In the genomic region with DNA sequence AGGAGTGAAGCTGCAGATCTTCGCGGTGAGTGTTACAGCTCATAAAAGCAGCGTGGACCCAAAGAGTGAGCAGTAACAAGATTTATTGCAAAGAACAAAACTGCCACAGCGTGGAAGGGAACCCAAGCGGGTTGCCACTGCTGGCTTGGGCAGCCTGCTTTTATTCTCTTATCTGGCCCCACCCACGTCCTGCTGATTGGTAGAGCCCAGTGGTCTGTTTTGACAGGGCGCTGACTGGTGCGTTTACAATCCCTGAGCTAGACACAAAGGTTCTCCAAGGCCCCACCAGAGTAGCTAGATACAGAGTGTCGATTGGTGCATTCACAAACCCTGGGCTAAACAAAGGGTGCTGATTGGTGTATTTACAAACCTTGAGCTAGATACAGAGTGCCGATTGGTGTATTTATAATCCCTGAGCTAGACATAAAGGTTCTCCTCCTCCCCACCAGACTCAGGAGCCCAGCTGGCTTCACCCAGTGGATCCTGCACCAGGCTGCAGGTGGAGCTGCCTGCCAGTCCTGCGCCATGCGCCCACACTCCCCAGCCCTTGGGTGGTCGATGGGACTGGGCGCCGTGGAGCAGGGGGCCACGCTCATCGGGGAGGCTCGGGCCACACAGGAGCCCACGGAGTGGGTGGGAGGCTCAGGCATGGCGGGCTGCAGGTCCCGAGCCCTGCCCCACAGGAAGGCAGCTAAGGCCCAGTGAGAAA, we compare ENCODE assay signal across 1 cellular context.
TF ChIP-seq lines count a peak whose summit lies in the region.

No MANE protein-coding gene starts in this region.

TF ChIP-seq in K562, 482 proteins besides CTCF, POLR2A, EP300 and RAD21:
- TF ChIP-seq NFYB (IDR thresholded peaks at IDR 0.05; ENCODE audit: extremely low read depth, insufficient read length), result peak; percentile 59
- peak; percentile 27 for TF ChIP-seq ASH1L (IDR thresholded peaks at IDR 0.05; ENCODE audit: borderline replicate concordance, low read depth, partially characterized antibody)
- peak; percentile 34; the same call in 1 of the 2 replicates for TF ChIP-seq CC2D1A (IDR thresholded peaks at IDR 0.05)
- TF ChIP-seq SUPT5H (IDR thresholded peaks at IDR 0.05), result peak; percentile 60
- TF ChIP-seq, protein P1, sequence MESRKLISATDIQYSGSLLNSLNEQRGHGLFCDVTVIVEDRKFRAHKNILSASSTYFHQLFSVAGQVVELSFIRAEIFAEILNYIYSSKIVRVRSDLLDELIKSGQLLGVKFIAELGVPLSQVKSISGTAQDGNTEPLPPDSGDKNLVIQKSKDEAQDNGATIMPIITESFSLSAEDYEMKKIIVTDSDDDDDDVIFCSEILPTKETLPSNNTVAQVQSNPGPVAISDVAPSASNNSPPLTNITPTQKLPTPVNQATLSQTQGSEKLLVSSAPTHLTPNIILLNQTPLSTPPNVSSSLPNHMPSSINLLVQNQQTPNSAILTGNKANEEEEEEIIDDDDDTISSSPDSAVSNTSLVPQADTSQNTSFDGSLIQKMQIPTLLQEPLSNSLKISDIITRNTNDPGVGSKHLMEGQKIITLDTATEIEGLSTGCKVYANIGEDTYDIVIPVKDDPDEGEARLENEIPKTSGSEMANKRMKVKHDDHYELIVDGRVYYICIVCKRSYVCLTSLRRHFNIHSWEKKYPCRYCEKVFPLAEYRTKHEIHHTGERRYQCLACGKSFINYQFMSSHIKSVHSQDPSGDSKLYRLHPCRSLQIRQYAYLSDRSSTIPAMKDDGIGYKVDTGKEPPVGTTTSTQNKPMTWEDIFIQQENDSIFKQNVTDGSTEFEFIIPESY (CRISPR knock-in tag; IDR thresholded peaks at IDR 0.05), result peak; percentile 76
- TF ChIP-seq EGR1 (conservative IDR thresholded peaks at IDR 0.05), result 0 out of 2 replicates have a peak, but pooled peaks have one; percentile 16
- TF ChIP-seq, protein P2, sequence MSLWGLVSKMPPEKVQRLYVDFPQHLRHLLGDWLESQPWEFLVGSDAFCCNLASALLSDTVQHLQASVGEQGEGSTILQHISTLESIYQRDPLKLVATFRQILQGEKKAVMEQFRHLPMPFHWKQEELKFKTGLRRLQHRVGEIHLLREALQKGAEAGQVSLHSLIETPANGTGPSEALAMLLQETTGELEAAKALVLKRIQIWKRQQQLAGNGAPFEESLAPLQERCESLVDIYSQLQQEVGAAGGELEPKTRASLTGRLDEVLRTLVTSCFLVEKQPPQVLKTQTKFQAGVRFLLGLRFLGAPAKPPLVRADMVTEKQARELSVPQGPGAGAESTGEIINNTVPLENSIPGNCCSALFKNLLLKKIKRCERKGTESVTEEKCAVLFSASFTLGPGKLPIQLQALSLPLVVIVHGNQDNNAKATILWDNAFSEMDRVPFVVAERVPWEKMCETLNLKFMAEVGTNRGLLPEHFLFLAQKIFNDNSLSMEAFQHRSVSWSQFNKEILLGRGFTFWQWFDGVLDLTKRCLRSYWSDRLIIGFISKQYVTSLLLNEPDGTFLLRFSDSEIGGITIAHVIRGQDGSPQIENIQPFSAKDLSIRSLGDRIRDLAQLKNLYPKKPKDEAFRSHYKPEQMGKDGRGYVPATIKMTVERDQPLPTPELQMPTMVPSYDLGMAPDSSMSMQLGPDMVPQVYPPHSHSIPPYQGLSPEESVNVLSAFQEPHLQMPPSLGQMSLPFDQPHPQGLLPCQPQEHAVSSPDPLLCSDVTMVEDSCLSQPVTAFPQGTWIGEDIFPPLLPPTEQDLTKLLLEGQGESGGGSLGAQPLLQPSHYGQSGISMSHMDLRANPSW (CRISPR knock-in tag; IDR thresholded peaks at IDR 0.05), result 0 out of 2 replicates have a peak, but pooled peaks have one; percentile 36
